ENCODE assay signal across 1 cellular context in genomic region chr5:80255425-80255751, GRCh38.
TF ChIP-seq lines count a peak whose summit lies in the region.

No MANE protein-coding gene starts in this region.

TF ChIP-seq in GM12878, 131 proteins besides CTCF, POLR2A, EP300 and RAD21 (continued from another document):
- TF ChIP-seq, protein P1, sequence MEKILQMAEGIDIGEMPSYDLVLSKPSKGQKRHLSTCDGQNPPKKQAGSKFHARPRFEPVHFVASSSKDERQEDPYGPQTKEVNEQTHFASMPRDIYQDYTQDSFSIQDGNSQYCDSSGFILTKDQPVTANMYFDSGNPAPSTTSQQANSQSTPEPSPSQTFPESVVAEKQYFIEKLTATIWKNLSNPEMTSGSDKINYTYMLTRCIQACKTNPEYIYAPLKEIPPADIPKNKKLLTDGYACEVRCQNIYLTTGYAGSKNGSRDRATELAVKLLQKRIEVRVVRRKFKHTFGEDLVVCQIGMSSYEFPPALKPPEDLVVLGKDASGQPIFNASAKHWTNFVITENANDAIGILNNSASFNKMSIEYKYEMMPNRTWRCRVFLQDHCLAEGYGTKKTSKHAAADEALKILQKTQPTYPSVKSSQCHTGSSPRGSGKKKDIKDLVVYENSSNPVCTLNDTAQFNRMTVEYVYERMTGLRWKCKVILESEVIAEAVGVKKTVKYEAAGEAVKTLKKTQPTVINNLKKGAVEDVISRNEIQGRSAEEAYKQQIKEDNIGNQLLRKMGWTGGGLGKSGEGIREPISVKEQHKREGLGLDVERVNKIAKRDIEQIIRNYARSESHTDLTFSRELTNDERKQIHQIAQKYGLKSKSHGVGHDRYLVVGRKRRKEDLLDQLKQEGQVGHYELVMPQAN (conservative IDR thresholded peaks at IDR 0.05), result no peak
- TF ChIP-seq IKZF2 (IDR thresholded peaks at IDR 0.05) (no peak), ZNF622 (IDR thresholded peaks at IDR 0.05) (no peak)
- TF ChIP-seq, protein P2, sequence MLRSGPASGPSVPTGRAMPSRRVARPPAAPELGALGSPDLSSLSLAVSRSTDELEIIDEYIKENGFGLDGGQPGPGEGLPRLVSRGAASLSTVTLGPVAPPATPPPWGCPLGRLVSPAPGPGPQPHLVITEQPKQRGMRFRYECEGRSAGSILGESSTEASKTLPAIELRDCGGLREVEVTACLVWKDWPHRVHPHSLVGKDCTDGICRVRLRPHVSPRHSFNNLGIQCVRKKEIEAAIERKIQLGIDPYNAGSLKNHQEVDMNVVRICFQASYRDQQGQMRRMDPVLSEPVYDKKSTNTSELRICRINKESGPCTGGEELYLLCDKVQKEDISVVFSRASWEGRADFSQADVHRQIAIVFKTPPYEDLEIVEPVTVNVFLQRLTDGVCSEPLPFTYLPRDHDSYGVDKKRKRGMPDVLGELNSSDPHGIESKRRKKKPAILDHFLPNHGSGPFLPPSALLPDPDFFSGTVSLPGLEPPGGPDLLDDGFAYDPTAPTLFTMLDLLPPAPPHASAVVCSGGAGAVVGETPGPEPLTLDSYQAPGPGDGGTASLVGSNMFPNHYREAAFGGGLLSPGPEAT (IDR thresholded peaks at IDR 0.05; ENCODE audit: low read depth), result 0 out of 2 replicates have a peak, but pooled peaks have one; percentile 34
- TF ChIP-seq, protein P3, sequence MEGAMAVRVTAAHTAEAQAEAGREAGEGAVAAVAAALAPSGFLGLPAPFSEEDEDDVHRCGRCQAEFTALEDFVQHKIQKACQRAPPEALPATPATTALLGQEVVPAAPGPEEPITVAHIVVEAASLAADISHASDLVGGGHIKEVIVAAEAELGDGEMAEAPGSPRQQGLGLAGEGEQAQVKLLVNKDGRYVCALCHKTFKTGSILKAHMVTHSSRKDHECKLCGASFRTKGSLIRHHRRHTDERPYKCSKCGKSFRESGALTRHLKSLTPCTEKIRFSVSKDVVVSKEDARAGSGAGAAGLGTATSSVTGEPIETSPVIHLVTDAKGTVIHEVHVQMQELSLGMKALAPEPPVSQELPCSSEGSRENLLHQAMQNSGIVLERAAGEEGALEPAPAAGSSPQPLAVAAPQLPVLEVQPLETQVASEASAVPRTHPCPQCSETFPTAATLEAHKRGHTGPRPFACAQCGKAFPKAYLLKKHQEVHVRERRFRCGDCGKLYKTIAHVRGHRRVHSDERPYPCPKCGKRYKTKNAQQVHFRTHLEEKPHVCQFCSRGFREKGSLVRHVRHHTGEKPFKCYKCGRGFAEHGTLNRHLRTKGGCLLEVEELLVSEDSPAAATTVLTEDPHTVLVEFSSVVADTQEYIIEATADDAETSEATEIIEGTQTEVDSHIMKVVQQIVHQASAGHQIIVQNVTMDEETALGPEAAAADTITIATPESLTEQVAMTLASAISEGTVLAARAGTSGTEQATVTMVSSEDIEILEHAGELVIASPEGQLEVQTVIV (IDR thresholded peaks at IDR 0.05; ENCODE audit: borderline replicate concordance, partially characterized antibody), result no peak
